In genomic region chr2:42030196-42030759, GRCh38 we compare ENCODE assay signal across 26 cellular contexts. TPM values are rescaled to one million over a fixed set of nuclear protein-coding genes. Genes with fewer than 3 reads are reported as not detected.
DNase-seq lines count a peak whose midpoint lies in the region; ATAC-seq and TF ChIP-seq lines count a peak whose summit lies in the region.
"Had no signal": no experiment of that assay in that cellular context is flagged by ENCODE, and none has a peak within 500 bp of the region (broad histone marks: within the 10 kb centered on the region; RNA-seq: fewer than 3 reads in every experiment).

No MANE protein-coding gene starts in this region.

- no peak overlapping the region for H3K14ac ChIP-seq in neuronal stem cell (ENCODE audit: low read length)

- peak; percentile 79 for ATAC-seq in WTC11
- no peak for ATAC-seq in HG03095 (IDR thresholded peaks at IDR 0.05; ENCODE audit: unreplicated experiment)
- ATAC-seq: A549, gastroesophageal sphincter, Panc1 had no signal

- H3K4me1 ChIP-seq in BLaER1 treated with 17β-estradiol and CSF1 and Interleukin-3, amounts not matched to agents 10 nM and 100 nM = peaks cover 63 to 95% (median 90%) of the 10 kb centered on the region in 10 experiments
- peaks cover 49% of the 10 kb centered on the region for H3K4me1 ChIP-seq in iPS-18a (ENCODE audit: control insufficient read depth, low read depth, low read length)
- peaks cover 30 to 42% of the 10 kb centered on the region in 2 donors for H3K4me1 ChIP-seq in neuronal stem cell (ENCODE audit: control insufficient read depth in 2 of 2, insufficient read depth in 1 of 2, low read depth in 1 of 2, low read length in 2 of 2)
- H3K4me1 ChIP-seq: A549, esophagus squamous epithelium had no signal

- H2BK12ac ChIP-seq in neuronal stem cell (ENCODE audit: low read length) = no peak overlapping the region

- H2AFZ ChIP-seq in neuronal stem cell (ENCODE audit: low read length) = peak overlapping the region; percentile 76

- H3K9ac ChIP-seq in BLaER1 treated with 17β-estradiol and CSF1 and Interleukin-3, amounts not matched to agents 10 nM and 100 nM = peak overlapping the region in 9 of 11 experiments; percentile 59 to 83 (median 68); a peak in 15 of 22 replicates
- H3K9ac ChIP-seq in iPS-18a (ENCODE audit: low read length) (peak overlapping the region; percentile 3), neuronal stem cell (ENCODE audit: low read depth, low read length, poor library complexity) (no peak overlapping the region)

- H4K8ac ChIP-seq in neuronal stem cell (ENCODE audit: low read depth, low read length) = no peak overlapping the region

- H3K18ac ChIP-seq in neuronal stem cell (ENCODE audit: low read length) = peak overlapping the region; percentile 84

- peaks cover 0 to 4% (median 0%) of the 10 kb centered on the region in 11 experiments; a peak in 1 of 22 replicates for H3K9me3 ChIP-seq in BLaER1 treated with 17β-estradiol and CSF1 and Interleukin-3, amounts not matched to agents 10 nM and 100 nM (replicated peaks in 1 of 11)
- H3K9me3 ChIP-seq in iPS-18a (ENCODE audit: control insufficient read depth, low read depth, low read length) = no peaks in the 10 kb centered on the region
- H3K9me3 ChIP-seq in neuronal stem cell (replicated peaks in 1 of 2; ENCODE audit: control insufficient read depth in 2 of 2, insufficient read depth in 1 of 2, low read depth in 1 of 2, low read length in 2 of 2) = no peaks in the 10 kb centered on the region
- H3K9me3 ChIP-seq: A549, esophagus squamous epithelium, gastroesophageal sphincter, neutrophil, SJSA1, stomach had no signal

- H4K20me1 ChIP-seq in BLaER1 treated with 17β-estradiol and CSF1 and Interleukin-3, amounts not matched to agents 10 nM and 100 nM = no peaks in the 10 kb centered on the region

- H3K4me2 ChIP-seq in BLaER1 treated with 17β-estradiol and CSF1 and Interleukin-3, amounts not matched to agents 10 nM and 100 nM = peak overlapping the region; percentile 74 to 97 (median 89)
- peak overlapping the region; percentile 39 for H3K4me2 ChIP-seq in neuronal stem cell (ENCODE audit: insufficient read depth, low read length, poor library complexity, severe bottlenecking)
- H3K4me2 ChIP-seq: A549 had no signal

- H4K91ac ChIP-seq in neuronal stem cell (ENCODE audit: low read depth, low read length, poor library complexity) = no peak overlapping the region

- no peak overlapping the region for H2BK15ac ChIP-seq in neuronal stem cell (ENCODE audit: low read length)

- H3K23ac ChIP-seq in neuronal stem cell (ENCODE audit: low read depth, low read length, poor library complexity) = no peak overlapping the region

- no peaks in the 10 kb centered on the region for H3K79me1 ChIP-seq in neuronal stem cell (ENCODE audit: low read depth, low read length)

- H3K4ac ChIP-seq in neuronal stem cell (ENCODE audit: low read length) = no peak overlapping the region

- CTCF ChIA-PET in WTC11 (lab: Charles Lee) = interaction anchor here (0.8 to 2.9 kb wide), 4 partner anchors 10 to 161 kb away, joined by 3 to 19 read pairs (median 14); no protein-coding TSS in a partner anchor

- H3K27me3 Mint-ChIP-seq in WTC11 (ENCODE audit: low read depth) = peaks cover 34% of the 10 kb centered on the region

- H3K27ac Mint-ChIP-seq in WTC11 = no peak overlapping the region
- H3K27ac Mint-ChIP-seq: activated CD4-positive, alpha-beta memory T cell treated with anti-CD3 and anti-CD28 coated beads for 36 hours had no signal

- peak overlapping the region; percentile 44 for H2AK5ac ChIP-seq in neuronal stem cell (ENCODE audit: low read depth, low read length)

- peak overlapping the region in 9 of 11 experiments; percentile 71 to 96 (median 83); a peak in 18 of 22 replicates for H3K27ac ChIP-seq in BLaER1 treated with 17β-estradiol and CSF1 and Interleukin-3, amounts not matched to agents 10 nM and 100 nM
- H3K27ac ChIP-seq in iPS-18a (ENCODE audit: low read length) = no peak overlapping the region
- peak overlapping the region; percentile 97 for H3K27ac ChIP-seq in neuronal stem cell (replicated peaks; ENCODE audit: low read length)
- H3K27ac ChIP-seq: A549, C4-2B, esophagus squamous epithelium, gastroesophageal sphincter, neutrophil, SJSA1, stomach, VCaP had no signal

- POLR2A ChIA-PET in WTC11 (lab: Charles Lee) = interaction anchor here (1.0 to 1.3 kb wide), 2 partner anchors 17 to 134 kb away, joined by 3 read pairs; no protein-coding TSS in a partner anchor

- no peaks in the 10 kb centered on the region for H3K36me3 Mint-ChIP-seq in WTC11
- H3K36me3 Mint-ChIP-seq: activated CD4-positive, alpha-beta memory T cell treated with anti-CD3 and anti-CD28 coated beads for 36 hours had no signal

- H3K9me3 Mint-ChIP-seq in WTC11 = no peaks in the 10 kb centered on the region
- H3K9me3 Mint-ChIP-seq: activated CD4-positive, alpha-beta memory T cell treated with anti-CD3 and anti-CD28 coated beads for 36 hours; central memory CD8-positive, alpha-beta T cell had no signal

- H2BK120ac ChIP-seq in neuronal stem cell (ENCODE audit: low read depth, low read length) = no peak overlapping the region

- no peaks in the 10 kb centered on the region for H3K36me3 ChIP-seq in BLaER1 treated with 17β-estradiol and CSF1 and Interleukin-3, amounts not matched to agents 10 nM and 100 nM
- H3K36me3 ChIP-seq in iPS-18a (ENCODE audit: control insufficient read depth, low read depth, low read length) = no peaks in the 10 kb centered on the region
- H3K36me3 ChIP-seq in neuronal stem cell (replicated peaks in 1 of 2; ENCODE audit: control insufficient read depth in 2 of 2, insufficient read depth in 2 of 2, low read length in 2 of 2) = no peaks in the 10 kb centered on the region
- H3K36me3 ChIP-seq: esophagus squamous epithelium, gastroesophageal sphincter, neutrophil, SJSA1, stomach had no signal

- DNase-seq in WTC11 (ENCODE audit: low spot score) = peak; percentile 70
- DNase-seq in neuronal stem cell (ENCODE audit: low spot score) = peak; percentile 90
- DNase-seq in activated CD4-positive, alpha-beta T cell treated with anti-CD3 and anti-CD28 coated beads, Interleukin-2, amount 50 U/mL, for 4 hours = no peak
- DNase-seq in SKM-1 treated with dmso at 0.1 percent for 144 hours (lab: John Stamatoyannopoulos, UW; ENCODE audit: unreplicated experiment) = no peak
- DNase-seq in OCI-M2 (lab: John Stamatoyannopoulos, UW; ENCODE audit: unreplicated experiment) = no peak
- DNase-seq: activated CD4-positive, alpha-beta memory T cell treated with anti-CD3 and anti-CD28 coated beads for 36 hours; effector memory CD4-positive, alpha-beta T cell; esophagus squamous epithelium; KBM-7; left colon; NCI-H187; NCI-H226; stimulated activated CD4-positive, alpha-beta T cell treated with anti-CD3 and anti-CD28 coated beads, Interleukin-4, amount 100 ng/mL, for 4 hours; stomach; T-helper 2 cell had no signal

- H3K4me3 ChIP-seq in BLaER1 treated with 17β-estradiol and CSF1 and Interleukin-3, amounts not matched to agents 10 nM and 100 nM = peak overlapping the region in 3 of 10 experiments; percentile 10 to 25 (median 24); a peak in 4 of 20 replicates
- no peak overlapping the region for H3K4me3 ChIP-seq in iPS-18a (ENCODE audit: low read length)
- H3K4me3 ChIP-seq in neuronal stem cell (ENCODE audit: low read length in 2 of 2) = no peak overlapping the region
- H3K4me3 ChIP-seq: A549, esophagus squamous epithelium, gastroesophageal sphincter, SJSA1, stomach had no signal

- peaks cover 60% of the 10 kb centered on the region for H3K4me1 Mint-ChIP-seq in WTC11

- WGBS in neuronal stem cell (ENCODE audit: extremely low coverage in 2 of 2, insufficient read length in 2 of 2, insufficient replicate concordance in 1 of 2), 2 donors = no CpG with 5 or more reads among the region's 19 CpGs

- H3K27me3 ChIP-seq in BLaER1 treated with 17β-estradiol and CSF1 and Interleukin-3, amounts not matched to agents 10 nM and 100 nM = no peaks in the 10 kb centered on the region; a peak in 1 of 22 replicates
- H3K27me3 ChIP-seq in iPS-18a (ENCODE audit: control insufficient read depth, insufficient read depth, low read length) = peaks cover 19% of the 10 kb centered on the region
- no peaks in the 10 kb centered on the region for H3K27me3 ChIP-seq in neuronal stem cell (ENCODE audit: control insufficient read depth in 3 of 3, insufficient read depth in 3 of 3, low read depth in 1 of 3, low read length in 3 of 3)
- H3K27me3 ChIP-seq: gastroesophageal sphincter, SJSA1, stomach had no signal

- H3K4me3 Mint-ChIP-seq in WTC11 = no peak overlapping the region; the same call in 1 of the 2 replicates
- H3K4me3 Mint-ChIP-seq: activated CD4-positive, alpha-beta memory T cell treated with anti-CD3 and anti-CD28 coated beads for 36 hours; central memory CD8-positive, alpha-beta T cell had no signal

- no peak for TF ChIP-seq CTCF in WTC11 (IDR thresholded peaks at IDR 0.05)

- H2BK5ac ChIP-seq in neuronal stem cell (ENCODE audit: low read length) = peak overlapping the region; percentile 43

TF ChIP-seq in WTC11, 78 proteins besides CTCF, POLR2A, EP300 and RAD21 (continues in another document):
- TF ChIP-seq FOXP4 (CRISPR knock-in tag; IDR thresholded peaks at IDR 0.05) (no peak), IRF2 (CRISPR knock-in tag; IDR thresholded peaks at IDR 0.05; ENCODE audit: borderline replicate concordance, low read depth) (no peak), FOXP1 (CRISPR knock-in tag; IDR thresholded peaks at IDR 0.05; ENCODE audit: borderline replicate concordance) (peak; percentile 60; the same call in 1 of the 2 replicates), ZNF317 (CRISPR knock-in tag; IDR thresholded peaks at IDR 0.05; ENCODE audit: borderline replicate concordance, low read depth) (no peak), HMGA2 (CRISPR knock-in tag; IDR thresholded peaks at IDR 0.05) (no peak)

RNA-seq across cellular contexts. Expression of gene PKDCC, which starts 17.5 kb away (rescaled TPM):
- total RNA-seq in WTC11 (2021) = 15.1 to 27.3 TPM (median 15.6 TPM) in 3 replicates
- 93.5 TPM for polyA plus RNA-seq in neuronal stem cell (2013, experiment 1 of 2)
- 92.5 TPM for polyA plus RNA-seq in neuronal stem cell (2013, experiment 2 of 2)
- total RNA-seq: activated CD4-positive, alpha-beta memory T cell treated with anti-CD3 and anti-CD28 coated beads for 36 hours had no signal

Comparison
In these comparisons a context has a peak if more than half of its experiments do, and no peak if none do; other contexts are left out.
1. DNase-seq: peak in WTC11 (single experiment) and neuronal stem cell (single experiment); none in activated CD4-positive, alpha-beta T cell treated with anti-CD3 and anti-CD28 coated beads, Interleukin-2, amount 50 U/mL, for 4 hours (0 of 2), SKM-1 treated with dmso at 0.1 percent for 144 hours (single experiment) and OCI-M2 (single experiment).